In genomic region chr1:152458384-152459185, GRCh38 we compare ENCODE assay signal across 8 cellular contexts. TPM values are rescaled to one million over a fixed set of nuclear protein-coding genes. Genes with fewer than 3 reads are reported as not detected.
DNase-seq lines count a peak whose midpoint lies in the region; ATAC-seq lines count a peak whose summit lies in the region.

No MANE protein-coding gene starts in this region.

- DNase-seq in Caki2 (ENCODE audit: low read depth): peak; percentile 57
- peak; percentile 86 for DNase-seq in NCI-H82 (lab: John Stamatoyannopoulos, UW)
- peak; percentile 89 for DNase-seq in activated CD4-positive, alpha-beta memory T cell treated with anti-CD3 and anti-CD28 coated beads for 36 hours
- peak; percentile 58 for DNase-seq in effector CD8-positive, alpha-beta T cell (lab: John Stamatoyannopoulos, UW)
- peak; percentile 68 for DNase-seq in middle frontal gyrus (ENCODE audit: extremely low spot score, low spot score)
- DNase-seq in stimulated activated CD8-positive, alpha-beta memory T cell treated with anti-CD3 and anti-CD28 coated beads, Interleukin-2, amount 100 ng/mL, for 48 hours (ENCODE audit: low read depth in 2 of 2): peak; percentile 46 to 69

- H3K4me3 Mint-ChIP-seq in activated CD4-positive, alpha-beta memory T cell treated with anti-CD3 and anti-CD28 coated beads for 36 hours: no peak overlapping the region

- no peaks in the 10 kb centered on the region for H3K9me3 Mint-ChIP-seq in activated CD4-positive, alpha-beta memory T cell treated with anti-CD3 and anti-CD28 coated beads for 36 hours

- H3K27me3 Mint-ChIP-seq in activated CD4-positive, alpha-beta memory T cell treated with anti-CD3 and anti-CD28 coated beads for 36 hours: no peaks in the 10 kb centered on the region

- POLR2A ChIA-PET in activated CD4-positive, alpha-beta memory T cell treated with anti-CD3 and anti-CD28 coated beads for 36 hours (lab: Charles Lee): interaction anchor here (1.4 kb wide), 1 partner anchor 270 kb away, joined by 4 read pairs; no protein-coding TSS in a partner anchor

- peak; percentile 37 for ATAC-seq in HG02588 (IDR thresholded peaks at IDR 0.05; ENCODE audit: unreplicated experiment)
- no peak for ATAC-seq in HG03280 (IDR thresholded peaks at IDR 0.05; ENCODE audit: unreplicated experiment)

- CTCF ChIA-PET in activated CD4-positive, alpha-beta memory T cell treated with anti-CD3 and anti-CD28 coated beads for 36 hours (lab: Charles Lee): interaction anchor here (0.6 to 3.6 kb wide), 57 partner anchors 9 to 491 kb away, joined by 3 to 253 read pairs (median 5); partner anchors contain the start of genes FLG and S100A11

- in situ Hi-C loops in Caki2 (cut with HindIII; ENCODE audit: low pct_unique_long_range_greater_than_20kb, low sequenced_read_pairs): no loop called here

- no peaks in the 10 kb centered on the region for H3K36me3 Mint-ChIP-seq in activated CD4-positive, alpha-beta memory T cell treated with anti-CD3 and anti-CD28 coated beads for 36 hours

- intact Hi-C loops in activated CD4-positive, alpha-beta memory T cell treated with anti-CD3 and anti-CD28 coated beads for 36 hours (cut with micrococcal nuclease): loop anchor here (1.0 to 10.0 kb wide), 5 partner anchors 18 to 268 kb away; no protein-coding TSS in a partner anchor

- peaks cover 22% of the 10 kb centered on the region for H3K4me1 Mint-ChIP-seq in activated CD4-positive, alpha-beta memory T cell treated with anti-CD3 and anti-CD28 coated beads for 36 hours (ENCODE audit: low read depth)

- H3K27ac Mint-ChIP-seq in activated CD4-positive, alpha-beta memory T cell treated with anti-CD3 and anti-CD28 coated beads for 36 hours: no peak overlapping the region

RNA-seq across cellular contexts. Expression of gene CRNN, which starts 44.5 kb away (rescaled TPM):
- total RNA-seq in Caki2 (2014; rRNA removed; shearing (Covaris generic); ENCODE audit: low replicate concordance): not detected in 2 replicates
- not detected for total RNA-seq in activated CD4-positive, alpha-beta memory T cell treated with anti-CD3 and anti-CD28 coated beads for 36 hours

RNA-seq across cellular contexts. Expression of gene LCE5A, which starts 52.0 kb away (rescaled TPM):
- total RNA-seq in Caki2 (2014; rRNA removed; shearing (Covaris generic); ENCODE audit: low replicate concordance): not detected in 2 replicates
- not detected for total RNA-seq in activated CD4-positive, alpha-beta memory T cell treated with anti-CD3 and anti-CD28 coated beads for 36 hours

RNA-seq across cellular contexts. Expression of gene CRCT1, which starts 55.7 kb away (rescaled TPM):
- total RNA-seq in Caki2 (2014; rRNA removed; shearing (Covaris generic); ENCODE audit: low replicate concordance): not detected in 2 replicates
- total RNA-seq in activated CD4-positive, alpha-beta memory T cell treated with anti-CD3 and anti-CD28 coated beads for 36 hours: not detected
